ENCODE assay signal across 8 cellular contexts in the genomic region with DNA sequence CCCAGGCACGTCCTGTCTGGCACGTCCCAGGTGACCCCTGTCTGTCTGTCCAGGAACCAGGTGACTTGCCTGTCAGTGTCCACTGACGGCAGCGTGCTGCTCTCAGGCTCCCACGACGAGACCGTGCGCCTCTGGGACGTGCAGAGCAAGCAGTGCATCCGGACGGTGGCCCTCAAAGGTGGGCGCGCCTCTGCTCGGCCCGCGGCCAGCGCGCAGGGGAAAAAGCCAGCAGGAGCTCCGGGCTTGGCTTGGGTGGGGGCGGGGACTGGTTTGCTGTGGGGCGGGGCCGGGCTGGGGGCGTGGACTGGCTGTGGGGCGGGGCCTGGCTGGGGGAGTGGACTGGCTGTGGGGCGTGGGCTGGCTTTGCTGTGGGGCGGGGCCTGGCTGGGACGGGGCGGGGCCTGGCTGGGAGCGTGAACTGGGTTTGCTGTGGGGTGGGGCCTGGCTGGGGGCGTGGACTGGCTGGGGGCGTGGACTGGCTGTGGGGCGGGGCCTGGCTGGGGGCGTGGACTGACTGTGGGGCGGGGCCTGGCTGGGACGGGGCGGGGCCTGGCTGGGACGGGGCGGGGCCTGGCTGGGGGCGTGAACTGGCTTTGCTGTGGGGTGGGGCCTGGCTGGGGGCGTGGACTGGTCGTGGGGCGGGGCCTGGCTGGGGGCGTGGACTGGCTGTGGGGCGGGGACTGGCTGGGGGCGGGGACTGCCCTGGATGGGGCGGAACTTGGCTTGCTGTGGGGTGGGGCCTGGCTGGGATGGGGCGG. TPM values are rescaled to one million over a fixed set of nuclear protein-coding genes. Genes with fewer than 3 reads are reported as not detected.
A peak's percentile ranks its signal among the peaks of the same experiment; 100 is the strongest.
DNase-seq lines count a peak whose midpoint lies in the region; ATAC-seq and TF ChIP-seq lines count a peak whose summit lies in the region.

No MANE protein-coding gene starts in this region.

- H3K4me3 Mint-ChIP-seq in glutamatergic neuron (ENCODE audit: unreplicated experiment), result no peak overlapping the region
- no peak overlapping the region for H3K4me3 Mint-ChIP-seq in stimulated activated naive B cell treated with anti-CD40 and anti-IgM and Interleukin-4, amounts not matched to agents 10 μg/mL and 1 μg/mL and 100 μg/mL, for 72 hours

- H3K27me3 Mint-ChIP-seq in glutamatergic neuron (ENCODE audit: unreplicated experiment), result peaks cover 4% of the 10 kb centered on the region
- H3K27me3 Mint-ChIP-seq in stimulated activated naive B cell treated with anti-CD40 and anti-IgM and Interleukin-4, amounts not matched to agents 10 μg/mL and 1 μg/mL and 100 μg/mL, for 72 hours, result peaks cover 4 to 5% of the 10 kb centered on the region in 2 donors

- no peaks in the 10 kb centered on the region for H3K4me1 Mint-ChIP-seq in glutamatergic neuron (ENCODE audit: low read depth, unreplicated experiment)
- H3K4me1 Mint-ChIP-seq in stimulated activated naive B cell treated with anti-CD40 and anti-IgM and Interleukin-4, amounts not matched to agents 10 μg/mL and 1 μg/mL and 100 μg/mL, for 72 hours, result peaks cover 5 to 8% of the 10 kb centered on the region in 2 donors

- no peak for TF ChIP-seq CTCF in glutamatergic neuron (IDR thresholded peaks at IDR 0.05; ENCODE audit: partially characterized antibody, unreplicated experiment)

- ATAC-seq in stimulated activated naive B cell treated with anti-CD40 and anti-IgM and Interleukin-4, amounts not matched to agents 10 μg/mL and 1 μg/mL and 100 μg/mL, for 72 hours (replicated peaks), result peak; percentile 59 to 68
- ATAC-seq in HG02763 (IDR thresholded peaks at IDR 0.05; ENCODE audit: unreplicated experiment), result no peak

- H3K36me3 Mint-ChIP-seq in glutamatergic neuron (ENCODE audit: unreplicated experiment), result no peaks in the 10 kb centered on the region
- H3K36me3 Mint-ChIP-seq in stimulated activated naive B cell treated with anti-CD40 and anti-IgM and Interleukin-4, amounts not matched to agents 10 μg/mL and 1 μg/mL and 100 μg/mL, for 72 hours, result peaks cover 37 to 60% of the 10 kb centered on the region in 2 donors

- peaks cover 2% of the 10 kb centered on the region for H3K9me3 Mint-ChIP-seq in glutamatergic neuron (ENCODE audit: unreplicated experiment)
- no peaks in the 10 kb centered on the region for H3K9me3 Mint-ChIP-seq in stimulated activated naive B cell treated with anti-CD40 and anti-IgM and Interleukin-4, amounts not matched to agents 10 μg/mL and 1 μg/mL and 100 μg/mL, for 72 hours

- DNase-seq in activated effector memory CD4-positive, alpha-beta T cell treated with anti-CD3 and anti-CD28 coated beads, Interleukin-2, amount 50 U/mL, for 16 hours, result peak; percentile 81
- DNase-seq in activated effector memory CD4-positive, alpha-beta T cell treated with Interleukin-2 at 50 U/mL for 16 hours, result no peak
- DNase-seq in activated CD8-positive, alpha-beta memory T cell treated with anti-CD3 and anti-CD28 coated beads, Interleukin-2, amount 50 U/mL, for 1 hour (ENCODE audit: extremely low read depth), result peak; percentile 50
- peak; percentile 66 for DNase-seq in glutamatergic neuron
- DNase-seq in stimulated activated naive B cell treated with anti-CD40 and anti-IgM and Interleukin-4, amounts not matched to agents 10 μg/mL and 1 μg/mL and 100 μg/mL, for 72 hours, result no peak
- no peak for DNase-seq in NCI-H345 (lab: John Stamatoyannopoulos, UW)
- no peak for DNase-seq in NCI-H524 (lab: John Stamatoyannopoulos, UW)

- H3K27ac Mint-ChIP-seq in glutamatergic neuron (ENCODE audit: unreplicated experiment), result no peak overlapping the region
- H3K27ac Mint-ChIP-seq in stimulated activated naive B cell treated with anti-CD40 and anti-IgM and Interleukin-4, amounts not matched to agents 10 μg/mL and 1 μg/mL and 100 μg/mL, for 72 hours, result no peak overlapping the region

RNA-seq across cellular contexts. Expression of gene WDR18, which starts 7.2 kb away (rescaled TPM):
- total RNA-seq in glutamatergic neuron (ENCODE audit: unreplicated experiment), result 52.1 TPM

RNA-seq across cellular contexts. Expression of gene GRIN3B, which starts 8.9 kb away (rescaled TPM):
- 0.93 TPM for total RNA-seq in glutamatergic neuron (ENCODE audit: unreplicated experiment)

RNA-seq across cellular contexts. Expression of gene TMEM259, which starts 29.6 kb away (rescaled TPM):
- total RNA-seq in glutamatergic neuron (ENCODE audit: unreplicated experiment), result 222 TPM

RNA-seq across cellular contexts. Expression of gene RNU6-2, which starts 30.0 kb away (rescaled TPM):
- not detected for total RNA-seq in glutamatergic neuron (ENCODE audit: unreplicated experiment)

RNA-seq across cellular contexts. Expression of gene CNN2, which starts 35.1 kb away (rescaled TPM):
- total RNA-seq in glutamatergic neuron (ENCODE audit: unreplicated experiment), result 117 TPM

Comparison
In these comparisons a context has a peak if more than half of its experiments do, and no peak if none do; other contexts are left out.
1. DNase-seq: peak in activated effector memory CD4-positive, alpha-beta T cell treated with anti-CD3 and anti-CD28 coated beads, Interleukin-2, amount 50 U/mL, for 16 hours (single experiment), activated CD8-positive, alpha-beta memory T cell treated with anti-CD3 and anti-CD28 coated beads, Interleukin-2, amount 50 U/mL, for 1 hour (single experiment) and glutamatergic neuron (single experiment); none in activated effector memory CD4-positive, alpha-beta T cell treated with Interleukin-2 at 50 U/mL for 16 hours (single experiment), stimulated activated naive B cell treated with anti-CD40 and anti-IgM and Interleukin-4, amounts not matched to agents 10 μg/mL and 1 μg/mL and 100 μg/mL, for 72 hours (single experiment), NCI-H345 (single experiment) and NCI-H524 (0 of 2).